1 cellular context compared by ENCODE assay signal in genomic region chr22:21599053-21599893, GRCh38.
TF ChIP-seq lines count a peak whose summit lies in the region.

No MANE protein-coding gene starts in this region.

TF ChIP-seq in SK-N-SH, 30 proteins besides CTCF, POLR2A, EP300 and RAD21:
- TF ChIP-seq MXI1 (IDR thresholded peaks at IDR 0.05; ENCODE audit: low read depth, low read length) (no peak), POLR2AphosphoS5 (IDR thresholded peaks at IDR 0.05; ENCODE audit: low read depth, low read length) (no peak), NRF1 (IDR thresholded peaks at IDR 0.05; ENCODE audit: low read depth, low read length) (no peak), YY1 (IDR thresholded peaks at IDR 0.05; ENCODE audit: low read depth) (no peak)
TF ChIP-seq in SK-N-SH: peak in this region for 0.
